ENCODE assay signal across 11 cellular contexts in the genomic region with DNA sequence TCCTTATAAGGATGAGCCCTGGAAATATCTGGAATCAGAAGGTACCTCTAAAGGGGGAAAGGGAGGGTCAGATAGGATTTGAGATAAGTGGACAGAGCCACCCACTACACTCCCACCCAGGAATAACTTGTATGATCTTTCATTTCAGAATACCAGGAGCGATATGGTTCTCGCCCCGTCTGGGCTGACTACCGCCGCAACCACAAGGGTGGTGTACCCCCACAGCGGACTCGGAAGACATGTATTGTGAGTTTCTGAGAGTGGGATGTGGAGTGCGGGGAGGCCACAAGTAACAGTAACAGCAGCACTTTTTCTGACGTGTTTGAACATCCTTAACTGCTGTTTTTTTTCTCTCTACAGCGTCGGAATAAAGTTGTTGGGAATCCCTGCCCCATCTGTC. TPM values are rescaled to one million over a fixed set of nuclear protein-coding genes. Genes with fewer than 3 reads are reported as not detected.
A peak's percentile ranks its signal among the peaks of the same experiment; 100 is the strongest.
DNase-seq lines count a peak whose midpoint lies in the region; ATAC-seq and TF ChIP-seq lines count a peak whose summit lies in the region.
"Had no signal": no experiment of that assay in that cellular context is flagged by ENCODE, and none has a peak within 500 bp of the region (broad histone marks: within the 10 kb centered on the region; RNA-seq: fewer than 3 reads in every experiment).

No MANE protein-coding gene starts in this region.

- H3K9me3 ChIP-seq in CD4-positive, alpha-beta memory T cell (ENCODE audit: control insufficient read depth in 1 of 2, low read length in 2 of 2) = no peaks in the 10 kb centered on the region
- no peaks in the 10 kb centered on the region for H3K9me3 ChIP-seq in H9 (ENCODE audit: control insufficient read depth, low read depth, low read length)
- H3K9me3 ChIP-seq: testis had no signal

- H3T11ph ChIP-seq in H9 (ENCODE audit: low read length) = no peak overlapping the region

- H3K23me2 ChIP-seq in H9 (ENCODE audit: insufficient read length, low read depth, low read length, poor library complexity, severe bottlenecking) = peaks cover 19% of the 10 kb centered on the region

- peaks cover 5 to 37% (median 14%) of the 10 kb centered on the region in 4 donors for H3K4me1 Mint-ChIP-seq in CD4-positive, alpha-beta memory T cell
- H3K4me1 Mint-ChIP-seq in H9 (peaks cover 11% of the 10 kb centered on the region in 2 experiments), natural killer cell (peaks cover 36 to 45% of the 10 kb centered on the region in 2 donors)
- peaks cover 26% of the 10 kb centered on the region for H3K4me1 Mint-ChIP-seq in activated naive CD8-positive, alpha-beta T cell treated with anti-CD3 and anti-CD28 coated beads for 36 hours

- no peak for DNase-seq in CD4-positive, alpha-beta memory T cell
- DNase-seq in H9 (no peak), natural killer cell (no peak), D341Med (ENCODE audit: low spot score) (no peak), NCI-H2107 (lab: John Stamatoyannopoulos, UW) (no peak)
- no peak for DNase-seq in activated naive CD8-positive, alpha-beta T cell treated with anti-CD3 and anti-CD28 coated beads for 36 hours
- DNase-seq: kidney, T-helper 9 cell, testis had no signal

- no peak overlapping the region for H4K5ac ChIP-seq in H9 (ENCODE audit: insufficient read length, low read depth, low read length)

- H4K8ac ChIP-seq in H9 (replicated peaks; ENCODE audit: insufficient read length, low read depth, low read length) = no peak overlapping the region

- no peak overlapping the region for H4K91ac ChIP-seq in H9 (ENCODE audit: insufficient read length, low read depth, low read length)

- H3K4me1 ChIP-seq in CD4-positive, alpha-beta memory T cell (ENCODE audit: insufficient read depth, low read length) = peaks cover 19% of the 10 kb centered on the region
- peaks cover under 1% of the 10 kb centered on the region; the same call in 1 of the 2 replicates for H3K4me1 ChIP-seq in H9 (ENCODE audit: insufficient read depth, low read length)

- H3K36me3 Mint-ChIP-seq in CD4-positive, alpha-beta memory T cell = peaks cover 50 to 64% of the 10 kb centered on the region in 2 donors
- H3K36me3 Mint-ChIP-seq in H9 (ENCODE audit: insufficient read depth in 1 of 3, low read depth in 3 of 3) (peaks cover 34 to 61% (median 50%) of the 10 kb centered on the region in 3 experiments), natural killer cell (peaks cover 26% of the 10 kb centered on the region)
- H3K36me3 Mint-ChIP-seq in activated naive CD8-positive, alpha-beta T cell treated with anti-CD3 and anti-CD28 coated beads for 36 hours = peaks cover 46% of the 10 kb centered on the region

- no peak overlapping the region for H3K4ac ChIP-seq in H9 (ENCODE audit: low read depth, low read length)

- H2BK15ac ChIP-seq in H9 (ENCODE audit: low read depth, low read length) = no peak overlapping the region

- H3K27ac ChIP-seq in CD4-positive, alpha-beta memory T cell (ENCODE audit: low read depth, low read length) = peak overlapping the region; percentile 32
- H3K27ac ChIP-seq in H9 (ENCODE audit: insufficient read length, low read depth, low read length) = no peak overlapping the region
- H3K27ac ChIP-seq: testis had no signal

- no peak overlapping the region for H2BK5ac ChIP-seq in H9 (ENCODE audit: insufficient read length, low read length)

- TF ChIP-seq CTCF in H9 (conservative IDR thresholded peaks at IDR 0.05) (no peak), natural killer cell (IDR thresholded peaks at IDR 0.05) (no peak)

- H4K20me1 ChIP-seq in H9 (ENCODE audit: control insufficient read depth, insufficient read depth, insufficient read length) = no peaks in the 10 kb centered on the region

- H3K27ac Mint-ChIP-seq in CD4-positive, alpha-beta memory T cell = peak overlapping the region in 5 of 7 donors; percentile 37 to 100 (median 100)
- H3K27ac Mint-ChIP-seq in H9 = no peak overlapping the region
- peak overlapping the region; percentile 99 for H3K27ac Mint-ChIP-seq in activated naive CD8-positive, alpha-beta T cell treated with anti-CD3 and anti-CD28 coated beads for 36 hours
- peak overlapping the region; percentile 96 to 100 for H3K27ac Mint-ChIP-seq in natural killer cell

- peaks cover 0 to 16% (median 2%) of the 10 kb centered on the region in 8 donors for H3K9me3 Mint-ChIP-seq in CD4-positive, alpha-beta memory T cell
- H3K9me3 Mint-ChIP-seq in H9 (peaks cover 8 to 12% of the 10 kb centered on the region in 2 experiments; a peak in 3 of 5 replicates), natural killer cell (no peaks in the 10 kb centered on the region)
- H3K9me3 Mint-ChIP-seq in activated naive CD8-positive, alpha-beta T cell treated with anti-CD3 and anti-CD28 coated beads for 36 hours = peaks cover 3% of the 10 kb centered on the region

- H3K27me3 ChIP-seq in CD4-positive, alpha-beta memory T cell (ENCODE audit: insufficient read depth, low read length) = no peaks in the 10 kb centered on the region
- no peaks in the 10 kb centered on the region for H3K27me3 ChIP-seq in H9 (ENCODE audit: insufficient read depth, low read length)
- H3K27me3 ChIP-seq: testis had no signal

- H3K36me3 ChIP-seq in CD4-positive, alpha-beta memory T cell (ENCODE audit: insufficient read depth, low read length) = peaks cover 52% of the 10 kb centered on the region

- POLR2A ChIA-PET in CD4-positive, alpha-beta memory T cell (lab: Charles Lee; ENCODE audit: partially characterized antibody) = interaction anchor here (1.0 to 2.8 kb wide), 7 partner anchors 14 to 129 kb away, joined by 3 to 20 read pairs (median 12); a partner anchor contains a TSS

- no peak overlapping the region for H2BK120ac ChIP-seq in H9 (ENCODE audit: low read depth, low read length, poor library complexity, severe bottlenecking)

- no peak for ATAC-seq in natural killer cell
- ATAC-seq in GM21515 (IDR thresholded peaks at IDR 0.05; ENCODE audit: unreplicated experiment) = no peak
- no peak for ATAC-seq in HG03159 (IDR thresholded peaks at IDR 0.05; ENCODE audit: unreplicated experiment)

- H2BK12ac ChIP-seq in H9 (ENCODE audit: insufficient read length, low read depth, low read length) = no peak overlapping the region

- no peak overlapping the region for H2BK20ac ChIP-seq in H9 (ENCODE audit: low read depth, low read length, poor library complexity, severe bottlenecking)

- H2AFZ ChIP-seq in H9 (ENCODE audit: low read length) = no peak overlapping the region

- peaks cover 4% of the 10 kb centered on the region for H3K79me1 ChIP-seq in H9 (ENCODE audit: insufficient read depth, low read depth, low read length, poor library complexity, severe bottlenecking)

- no CpG with 5 or more reads among the region's 11 CpGs for WGBS in H9 (ENCODE audit: extremely low coverage, insufficient read length, low lambda C conversion rate)

- intact Hi-C loops in CD4-positive, alpha-beta memory T cell (cut with micrococcal nuclease) = loop anchor here (5.0 kb wide), 1 partner anchor 552 kb away; a partner anchor contains a TSS
- intact Hi-C loops in natural killer cell (cut with micrococcal nuclease) = loop anchor here (5.0 to 10.0 kb wide), 4 partner anchors 77 to 735 kb away; a partner anchor contains a TSS

- H3K4me3 ChIP-seq in CD4-positive, alpha-beta memory T cell (ENCODE audit: low read length in 2 of 2) = no peak overlapping the region
- H3K4me3 ChIP-seq: testis had no signal

- no peak overlapping the region for H3K14ac ChIP-seq in H9 (ENCODE audit: insufficient read depth, low read length)

- no peak overlapping the region for H3K9ac ChIP-seq in H9 (ENCODE audit: extremely low read depth, insufficient read length, low read length)

- no peak overlapping the region for H3K18ac ChIP-seq in H9 (ENCODE audit: insufficient read length, low read depth, low read length)

- peaks cover 0 to 1% of the 10 kb centered on the region in 2 donors for H3K27me3 Mint-ChIP-seq in CD4-positive, alpha-beta memory T cell
- H3K27me3 Mint-ChIP-seq in H9 (ENCODE audit: low read depth) (no peaks in the 10 kb centered on the region; the same call in 1 of the 2 replicates), natural killer cell (ENCODE audit: low read depth in 2 of 2) (peaks cover 0 to 5% of the 10 kb centered on the region in 2 donors)
- H3K27me3 Mint-ChIP-seq in activated naive CD8-positive, alpha-beta T cell treated with anti-CD3 and anti-CD28 coated beads for 36 hours = peaks cover 19% of the 10 kb centered on the region

- H3K23ac ChIP-seq in H9 (ENCODE audit: insufficient read length, low read depth, low read length) = no peak overlapping the region

- H3K4me3 Mint-ChIP-seq in CD4-positive, alpha-beta memory T cell = peak overlapping the region in 2 of 8 donors; percentile 100
- H3K4me3 Mint-ChIP-seq in H9 (peak overlapping the region; percentile 92 to 97; a peak in 3 of 5 replicates), natural killer cell (peak overlapping the region; percentile 100)
- peak overlapping the region; percentile 97 for H3K4me3 Mint-ChIP-seq in activated naive CD8-positive, alpha-beta T cell treated with anti-CD3 and anti-CD28 coated beads for 36 hours

- H2AK5ac ChIP-seq in H9 (ENCODE audit: insufficient read length, low read length) = no peak overlapping the region

- H3K79me2 ChIP-seq in H9 (ENCODE audit: insufficient read depth, low read length) = peaks cover 2% of the 10 kb centered on the region; the same call in 1 of the 2 replicates

- H3K56ac ChIP-seq in H9 (ENCODE audit: insufficient read length, low read depth, low read length) = no peak overlapping the region

- H3K4me2 ChIP-seq in H9 (ENCODE audit: insufficient read depth, insufficient read length, low read length) = no peak overlapping the region

- CTCF ChIA-PET in CD4-positive, alpha-beta memory T cell (lab: Charles Lee; ENCODE audit: partially characterized antibody) = interaction anchor here (2.8 kb wide), 1 partner anchor 103 kb away, joined by 24 read pairs; no protein-coding TSS in a partner anchor

RNA-seq across cellular contexts. Expression of a gene that starts 1.9 kb away (rescaled TPM):
- total RNA-seq in CD4-positive, alpha-beta memory T cell = 10 to 100 TPM; 44.4 to 46.3 TPM
- 100 to 1,000 TPM; 112 to 126 TPM for polyA plus RNA-seq in CD4-positive, alpha-beta memory T cell
- total RNA-seq in H9 (2021) (49.7 and 54.0 TPM in 2 replicates), natural killer cell (10 to 100 TPM; 14.2 to 19.9 (median 16.6) TPM)
- total RNA-seq in activated naive CD8-positive, alpha-beta T cell treated with anti-CD3 and anti-CD28 coated beads for 36 hours = 100 to 1,000 TPM; 113 to 116 TPM

RNA-seq across cellular contexts. Expression of a gene that starts 2.5 kb away (rescaled TPM):
- total RNA-seq in CD4-positive, alpha-beta memory T cell = 100 to 1,000 TPM; 224 to 231 TPM
- polyA plus RNA-seq in CD4-positive, alpha-beta memory T cell = 10 to 100 TPM in 1 of 2 donors, 1 to 10 TPM in 1; 8.5 to 30.6 TPM
- total RNA-seq in H9 (2021) = 123 and 126 TPM in 2 replicates
- 10 to 100 TPM; 80.5 to 84.6 TPM for total RNA-seq in activated naive CD8-positive, alpha-beta T cell treated with anti-CD3 and anti-CD28 coated beads for 36 hours
- total RNA-seq in natural killer cell = 100 to 1,000 TPM; 151 to 222 (median 174) TPM

RNA-seq across cellular contexts. Expression of a gene that starts 7.1 kb away (rescaled TPM):
- 1 to 10 TPM; 8.3 to 9.4 TPM for total RNA-seq in CD4-positive, alpha-beta memory T cell
- polyA plus RNA-seq in CD4-positive, alpha-beta memory T cell = 1 to 10 TPM in 1 of 2 donors, under 1 TPM in 1; 0.29 to 1.9 TPM
- total RNA-seq in H9 (2021) = 19.6 and 20.1 TPM in 2 replicates
- 1 to 10 TPM; 8.5 to 8.6 TPM for total RNA-seq in activated naive CD8-positive, alpha-beta T cell treated with anti-CD3 and anti-CD28 coated beads for 36 hours
- total RNA-seq in natural killer cell = 10 to 100 TPM in 1 of 3 donors, 1 to 10 TPM in 2; 8.1 to 10.8 (median 8.9) TPM

RNA-seq across cellular contexts. Expression of a gene that starts 27.4 kb away (rescaled TPM):
- 10 to 100 TPM; 29.3 to 35.0 TPM for total RNA-seq in CD4-positive, alpha-beta memory T cell
- 10 to 100 TPM in 1 of 2 donors, 1 to 10 TPM in 1; 6.2 to 16.0 TPM for polyA plus RNA-seq in CD4-positive, alpha-beta memory T cell
- total RNA-seq in H9 (2021) (22.2 and 23.9 TPM in 2 replicates), natural killer cell (10 to 100 TPM; 39.4 to 51.4 (median 50.9) TPM)
- 10 to 100 TPM; 35.8 to 37.1 TPM for total RNA-seq in activated naive CD8-positive, alpha-beta T cell treated with anti-CD3 and anti-CD28 coated beads for 36 hours

RNA-seq across cellular contexts. Expression of a gene that starts 48.3 kb away (rescaled TPM):
- total RNA-seq in CD4-positive, alpha-beta memory T cell = 10 to 100 TPM; 60.8 to 66.8 TPM
- 10 to 100 TPM in 1 of 2 donors, 1 to 10 TPM in 1; 7.5 to 46.6 TPM for polyA plus RNA-seq in CD4-positive, alpha-beta memory T cell
- 118 TPM in 2 replicates for total RNA-seq in H9 (2021)
- total RNA-seq in activated naive CD8-positive, alpha-beta T cell treated with anti-CD3 and anti-CD28 coated beads for 36 hours = 100 to 1,000 TPM; 122 TPM
- total RNA-seq in natural killer cell = 100 to 1,000 TPM in 2 of 3 donors, 10 to 100 TPM in 1; 91.4 to 138 (median 138) TPM

Comparison
In these comparisons a context has a peak if more than half of its experiments do, and no peak if none do; other contexts are left out.
1. H3K27ac Mint-ChIP-seq: peak in CD4-positive, alpha-beta memory T cell (5 of 7), activated naive CD8-positive, alpha-beta T cell treated with anti-CD3 and anti-CD28 coated beads for 36 hours (single experiment) and natural killer cell (2 of 2); none in H9 (0 of 3).